Comparison of ENCODE assay signal across 8 cellular contexts in the genomic region with DNA sequence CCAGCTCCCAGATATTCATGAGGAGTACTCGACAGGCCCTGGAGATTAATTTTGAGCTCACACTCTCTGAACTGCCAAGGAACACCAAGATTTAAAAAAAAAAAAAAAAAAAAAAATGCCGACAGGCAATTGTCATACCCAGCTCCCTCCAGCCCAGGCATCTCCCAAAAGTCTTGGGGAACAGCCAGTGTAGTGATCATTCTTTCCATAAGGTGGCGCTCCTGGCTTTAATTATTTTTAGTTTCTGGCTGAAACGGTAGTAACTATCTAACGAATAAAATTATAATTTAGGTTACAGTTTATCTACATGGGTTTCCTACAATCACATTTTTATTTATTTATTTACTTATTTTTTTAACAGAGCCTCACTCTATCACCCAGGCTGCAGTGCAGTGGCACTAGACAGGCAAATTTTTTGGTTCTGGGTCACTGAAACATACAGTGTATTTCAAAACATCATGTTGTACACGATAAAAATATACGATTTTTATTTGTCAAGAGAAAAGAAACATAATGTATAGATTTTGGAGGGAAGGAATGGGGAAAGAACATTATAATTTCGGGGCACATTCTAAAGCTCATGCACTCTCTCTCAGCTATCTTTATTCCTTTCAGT.
DNase-seq lines count a peak whose midpoint lies in the region; ATAC-seq, FAIRE-seq and TF ChIP-seq lines count a peak whose summit lies in the region.

No MANE protein-coding gene starts in this region.

- FAIRE-seq in frontal cortex (lab: Jason Lieb, UNC), result peak; percentile 93

- no peaks in the 10 kb centered on the region for H3K9me2 ChIP-seq in MM.1S (replicated peaks; ENCODE audit: insufficient read depth, low read length)

- peaks cover 56% of the 10 kb centered on the region for H3K27me3 ChIP-seq in MM.1S (replicated peaks; ENCODE audit: insufficient read depth, low read length)

- no peak overlapping the region for H3K4me2 ChIP-seq in MM.1S (ENCODE audit: low read depth, low read length)

- H3K4me3 Mint-ChIP-seq in activated T-cell treated with anti-CD3 and anti-CD28 coated beads, Interleukin-2, amount 50 U/mL, for 72 hours, result no peak overlapping the region

- no peaks in the 10 kb centered on the region for H3K36me3 Mint-ChIP-seq in activated T-cell treated with anti-CD3 and anti-CD28 coated beads, Interleukin-2, amount 50 U/mL, for 72 hours (ENCODE audit: insufficient read depth in 2 of 2)

- H3K27ac ChIP-seq in MM.1S (ENCODE audit: low read length) (no peak overlapping the region), VCaP (no peak overlapping the region)

- H3K79me2 ChIP-seq in MM.1S (ENCODE audit: low read length), result no peaks in the 10 kb centered on the region

- intact Hi-C loops in posterior vena cava (cut with DNase I), result loop anchor here in 1 of 2 donors (5.0 to 10.0 kb wide), 2 partner anchors 154 to 717 kb away; partner anchors contain the start of gene ADAMTS9

- H3K9me3 Mint-ChIP-seq in activated T-cell treated with anti-CD3 and anti-CD28 coated beads, Interleukin-2, amount 50 U/mL, for 72 hours, result no peaks in the 10 kb centered on the region

- no peak overlapping the region for H3K27ac Mint-ChIP-seq in activated T-cell treated with anti-CD3 and anti-CD28 coated beads, Interleukin-2, amount 50 U/mL, for 72 hours

- no peaks in the 10 kb centered on the region for H3K36me3 ChIP-seq in MM.1S (replicated peaks; ENCODE audit: insufficient read depth, low read length)

- peaks cover 12% of the 10 kb centered on the region for H3K27me3 Mint-ChIP-seq in activated T-cell treated with anti-CD3 and anti-CD28 coated beads, Interleukin-2, amount 50 U/mL, for 72 hours (ENCODE audit: low read depth)

- no peaks in the 10 kb centered on the region; the same call in 1 of the 2 replicates for H4K20me1 ChIP-seq in MM.1S (ENCODE audit: insufficient read depth, low read length)

- DNase-seq in activated T-cell treated with anti-CD3 and anti-CD28 coated beads, Interleukin-2, amount 50 U/mL, for 72 hours, result peak; percentile 3 to 24
- DNase-seq in activated T-cell treated with anti-CD3 and anti-CD28 coated beads, Interleukin-2, amount 50 U/mL, for 1 hour, result no peak
- DNase-seq in MM.1S, result peak; percentile 60
- DNase-seq in frontal cortex (ENCODE audit: low spot score in 2 of 2), result peak in 1 of 2 donors; percentile 51
- peak; percentile 61 for DNase-seq in pons (ENCODE audit: low spot score)
- no peak for DNase-seq in posterior vena cava (ENCODE audit: low spot score)

- peaks cover 9% of the 10 kb centered on the region for H3K4me1 Mint-ChIP-seq in activated T-cell treated with anti-CD3 and anti-CD28 coated beads, Interleukin-2, amount 50 U/mL, for 72 hours (ENCODE audit: low read depth)

- no peak for ATAC-seq in activated T-cell treated with anti-CD3 and anti-CD28 coated beads, Interleukin-2, amount 50 U/mL, for 72 hours (replicated peaks in 1 of 2)
- ATAC-seq in HG02884 (IDR thresholded peaks at IDR 0.05; ENCODE audit: unreplicated experiment), result no peak

- no peak overlapping the region for H2AFZ ChIP-seq in MM.1S (ENCODE audit: low read length)

- no peak overlapping the region for H3K4me3 ChIP-seq in MM.1S (ENCODE audit: low read length)

- TF ChIP-seq CTCF in MM.1S (IDR thresholded peaks at IDR 0.05; ENCODE audit: low read length) (peak; percentile 63), VCaP (conservative IDR thresholded peaks at IDR 0.05) (peak; percentile 88)

- peaks cover 6% of the 10 kb centered on the region; the same call in 1 of the 2 replicates for H3K4me1 ChIP-seq in MM.1S (ENCODE audit: low read length)

- H3K9ac ChIP-seq in MM.1S (ENCODE audit: low read length), result no peak overlapping the region

- H3F3A ChIP-seq in MM.1S (ENCODE audit: insufficient read depth, low read length), result peaks cover 5% of the 10 kb centered on the region

- no peaks in the 10 kb centered on the region for H3K9me3 ChIP-seq in MM.1S (replicated peaks; ENCODE audit: insufficient read depth, low read length)

Comparison
In these comparisons a context has a peak if more than half of its experiments do, and no peak if none do; other contexts are left out.
1. DNase-seq: peak in activated T-cell treated with anti-CD3 and anti-CD28 coated beads, Interleukin-2, amount 50 U/mL, for 72 hours (2 of 2), MM.1S (single experiment) and pons (single experiment); none in activated T-cell treated with anti-CD3 and anti-CD28 coated beads, Interleukin-2, amount 50 U/mL, for 1 hour (single experiment) and posterior vena cava (single experiment).